9 cellular contexts compared by ENCODE assay signal in the genomic region with DNA sequence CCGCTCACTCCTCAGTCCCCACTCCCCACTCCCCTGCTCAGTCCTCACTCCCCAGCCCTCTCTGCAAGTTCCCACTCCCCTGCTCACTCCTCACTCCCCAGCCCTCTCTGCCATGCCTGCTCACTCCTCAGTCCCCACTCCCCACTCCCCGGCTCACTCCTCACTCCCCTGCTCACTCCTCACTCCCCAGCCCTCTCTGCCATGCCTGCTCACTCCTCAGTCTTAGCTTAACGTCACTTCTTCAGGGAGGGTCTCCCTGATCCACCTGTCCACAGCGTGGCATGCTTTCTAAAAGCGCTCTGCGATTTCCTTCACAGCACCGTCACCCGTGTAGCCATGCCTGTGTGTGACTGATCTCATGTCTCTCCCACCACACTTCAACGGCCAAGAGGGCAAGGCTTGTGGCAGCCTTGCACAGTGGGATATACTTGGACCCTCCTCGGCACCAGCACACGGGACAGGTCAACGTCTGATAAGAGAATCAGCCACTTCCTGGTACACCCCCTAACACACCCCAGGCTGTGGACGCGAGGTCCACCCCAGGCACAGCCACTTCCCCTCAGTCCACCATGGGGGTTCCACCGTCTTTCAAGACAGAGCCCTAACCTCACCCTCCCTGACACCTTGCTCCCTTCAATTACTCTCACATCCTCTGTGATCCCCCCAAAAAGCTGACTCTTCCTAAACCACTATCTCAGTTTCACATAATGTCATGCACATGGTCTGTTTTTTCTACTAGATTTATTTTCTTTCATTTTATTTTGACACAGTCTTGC. TPM values are rescaled to one million over a fixed set of nuclear protein-coding genes. Genes with fewer than 3 reads are reported as not detected.
A peak's percentile ranks its signal among the peaks of the same experiment; 100 is the strongest.
DNase-seq lines count a peak whose midpoint lies in the region; ATAC-seq and TF ChIP-seq lines count a peak whose summit lies in the region.
"Had no signal": no experiment of that assay in that cellular context is flagged by ENCODE, and none has a peak within 500 bp of the region (broad histone marks: within the 10 kb centered on the region; RNA-seq: fewer than 3 reads in every experiment).

No MANE protein-coding gene starts in this region.

- ATAC-seq in GM19467 (IDR thresholded peaks at IDR 0.05; ENCODE audit: unreplicated experiment) (peak; percentile 30), HG03196 (IDR thresholded peaks at IDR 0.05; ENCODE audit: unreplicated experiment) (peak; percentile 36), esophagus mucosa (peak; percentile 38)

- peak; percentile 16 for TF ChIP-seq POLR2A in GM15510 (IDR thresholded peaks at IDR 0.05; ENCODE audit: borderline replicate concordance, extremely low read depth, insufficient read length)

- DNase-seq in NOMO-1 (lab: John Stamatoyannopoulos, UW; ENCODE audit: unreplicated experiment in 2 of 2) (no peak), NCI-H2081 treated with DMSO at 0.1 percent for 48 hours (lab: John Stamatoyannopoulos, UW) (no peak), HT-29 (ENCODE audit: low spot score) (no peak), retina (no peak)
- DNase-seq: upper lobe of left lung had no signal

RNA-seq across cellular contexts. Expression of a gene that starts 14.0 kb away (rescaled TPM):
- total RNA-seq in esophagus mucosa: 5.5 TPM
- total RNA-seq in HT-29 (2014; rRNA removed; shearing (Covaris generic)): 6.2 and 10.9 TPM in 2 replicates
